In the genomic region with DNA sequence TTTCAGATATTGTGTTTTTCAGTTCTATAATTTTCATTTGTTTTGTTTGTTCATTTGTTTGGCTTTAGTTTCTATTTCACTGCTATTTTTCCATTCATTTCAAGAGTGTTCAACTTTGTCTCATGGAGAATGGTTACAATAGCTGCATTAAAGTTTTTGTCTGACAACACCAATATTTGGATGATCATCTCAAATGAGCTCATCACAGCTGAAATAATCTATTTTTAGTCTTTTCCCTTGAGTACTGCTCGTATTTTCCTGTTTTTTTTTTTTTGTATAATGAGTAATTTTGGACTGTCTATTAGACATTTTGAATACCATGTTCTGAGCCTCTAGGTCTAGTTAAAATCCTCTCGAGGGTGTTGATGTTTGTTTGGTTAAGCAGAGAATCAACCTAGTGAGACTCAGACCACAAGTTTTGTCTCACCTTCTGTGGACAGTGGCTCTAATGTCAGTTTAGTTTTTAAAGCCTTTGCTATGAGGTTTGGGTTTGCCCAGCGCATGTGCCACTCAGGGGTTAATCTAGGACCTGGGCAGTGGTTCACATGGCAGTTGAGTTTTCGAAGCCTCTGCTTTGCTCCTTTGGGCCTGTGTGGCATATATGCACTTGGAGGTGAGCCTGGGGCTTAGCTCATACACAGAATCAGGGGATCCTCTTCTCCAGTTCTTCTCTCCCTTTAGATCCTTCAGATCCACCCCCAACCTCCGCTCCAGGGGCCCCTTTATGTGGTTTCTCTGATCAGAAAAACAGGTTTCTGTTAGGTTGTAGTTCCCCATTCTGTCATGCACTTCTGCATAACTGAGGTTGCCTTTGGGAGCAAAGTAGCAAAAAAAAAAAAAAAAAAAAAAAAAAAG, we compare ENCODE assay signal across 9 cellular contexts.
DNase-seq lines count a peak whose midpoint lies in the region; ATAC-seq and TF ChIP-seq lines count a peak whose summit lies in the region.
"Had no signal": no experiment of that assay in that cellular context is flagged by ENCODE, and none has a peak within 500 bp of the region (broad histone marks: within the 10 kb centered on the region; RNA-seq: fewer than 3 reads in every experiment).

No MANE protein-coding gene starts in this region.

- H3K79me2 ChIP-seq in OCI-LY3 (ENCODE audit: low read length): no peaks in the 10 kb centered on the region

- DNase-seq in aorta (no peak), AG08396 (ENCODE audit: low spot score) (no peak)
- DNase-seq: NCI-H1092 treated with DMSO at 0.1 percent for 48 hours had no signal

- H3K4me2 ChIP-seq in OCI-LY3 (ENCODE audit: low read length): peak overlapping the region; percentile 73

- no peak overlapping the region for H3K27ac Mint-ChIP-seq in activated T-helper 17 cell treated with anti-CD3 and anti-CD28 coated beads, Interleukin-2, amount 50 U/mL, for 72 hours

- TF ChIP-seq CTCF in OCI-LY3 (IDR thresholded peaks at IDR 0.05; ENCODE audit: low read depth, low read length): no peak

- intact Hi-C loops in aorta (cut with DNase I): loop anchor here in 1 of 2 donors (10.0 kb wide), 1 partner anchor 371 kb away; no protein-coding TSS in a partner anchor

- H3K27me3 ChIP-seq in OCI-LY3 (ENCODE audit: low read depth, low read length) (no peaks in the 10 kb centered on the region), aorta (ENCODE audit: control insufficient read depth in 1 of 2, insufficient read depth in 2 of 2, low read length in 1 of 2) (no peaks in the 10 kb centered on the region)

- H3K4me1 ChIP-seq in OCI-LY3 (ENCODE audit: low read length) (peaks cover 42% of the 10 kb centered on the region), aorta (ENCODE audit: control insufficient read depth in 1 of 2, insufficient read depth in 2 of 2, low read length in 2 of 2) (peaks cover 3 to 16% of the 10 kb centered on the region in 2 donors)

- H3K4me3 ChIP-seq in OCI-LY3 (ENCODE audit: low read length) (peak overlapping the region; percentile 55), aorta (ENCODE audit: low read length in 2 of 2) (no peak overlapping the region)

- H3K36me3 ChIP-seq in OCI-LY3 (replicated peaks; ENCODE audit: low read depth, low read length) (no peaks in the 10 kb centered on the region), aorta (ENCODE audit: control insufficient read depth in 1 of 2, insufficient read depth in 2 of 2, low read length in 1 of 2) (no peaks in the 10 kb centered on the region)

- no peaks in the 10 kb centered on the region for H3K4me1 Mint-ChIP-seq in activated T-helper 17 cell treated with anti-CD3 and anti-CD28 coated beads, Interleukin-2, amount 50 U/mL, for 72 hours
- H3K4me1 Mint-ChIP-seq: central memory CD8-positive, alpha-beta T cell had no signal

- peak overlapping the region; percentile 11; the same call in 1 of the 2 replicates for H3K27ac ChIP-seq in OCI-LY3 (ENCODE audit: low read length)
- peak overlapping the region in 1 of 2 donors; percentile 1 for H3K27ac ChIP-seq in aorta (ENCODE audit: low read depth in 1 of 2, low read length in 2 of 2)

- no peaks in the 10 kb centered on the region for H3K27me3 Mint-ChIP-seq in activated T-helper 17 cell treated with anti-CD3 and anti-CD28 coated beads, Interleukin-2, amount 50 U/mL, for 72 hours
- H3K27me3 Mint-ChIP-seq: central memory CD8-positive, alpha-beta T cell had no signal

- H3K9ac ChIP-seq in OCI-LY3 (ENCODE audit: low read length): no peak overlapping the region

- H3K4me3 Mint-ChIP-seq in activated T-helper 17 cell treated with anti-CD3 and anti-CD28 coated beads, Interleukin-2, amount 50 U/mL, for 72 hours: no peak overlapping the region
- H3K4me3 Mint-ChIP-seq: central memory CD8-positive, alpha-beta T cell had no signal

- H3K9me3 Mint-ChIP-seq in activated T-helper 17 cell treated with anti-CD3 and anti-CD28 coated beads, Interleukin-2, amount 50 U/mL, for 72 hours: peaks cover 3% of the 10 kb centered on the region
- H3K9me3 Mint-ChIP-seq: central memory CD8-positive, alpha-beta T cell had no signal

- H4K20me1 ChIP-seq in OCI-LY3 (ENCODE audit: insufficient read depth, low read length): peaks cover 9% of the 10 kb centered on the region; the same call in 1 of the 2 replicates

- H3K36me3 Mint-ChIP-seq in activated T-helper 17 cell treated with anti-CD3 and anti-CD28 coated beads, Interleukin-2, amount 50 U/mL, for 72 hours (ENCODE audit: low read depth): peaks cover 4% of the 10 kb centered on the region

- H3K9me3 ChIP-seq in OCI-LY3 (ENCODE audit: insufficient read depth, low read length): no peaks in the 10 kb centered on the region
- no peaks in the 10 kb centered on the region for H3K9me3 ChIP-seq in aorta (ENCODE audit: control insufficient read depth, low read length)

- no peak overlapping the region for H2AFZ ChIP-seq in OCI-LY3 (ENCODE audit: low read depth, low read length)

- 45 to 48% methylated on average over 5 of the region's 5 CpGs for WGBS in aorta, 2 donors

- ATAC-seq in GM19397 (IDR thresholded peaks at IDR 0.05; ENCODE audit: unreplicated experiment): peak; percentile 57
- peak; percentile 64 for ATAC-seq in HG02973 (IDR thresholded peaks at IDR 0.05; ENCODE audit: unreplicated experiment)
- no peak for ATAC-seq in activated T-helper 17 cell treated with anti-CD3 and anti-CD28 coated beads, Interleukin-2, amount 50 U/mL, for 72 hours (replicated peaks)
- ATAC-seq in aorta (ENCODE audit: low FRiP score): no peak
- ATAC-seq in GM21360 (IDR thresholded peaks at IDR 0.05; ENCODE audit: unreplicated experiment): no peak

Comparison
In these comparisons a context has a peak if more than half of its experiments do, and no peak if none do; other contexts are left out.
1. ATAC-seq: peak in GM19397 (single experiment) and HG02973 (single experiment); none in activated T-helper 17 cell treated with anti-CD3 and anti-CD28 coated beads, Interleukin-2, amount 50 U/mL, for 72 hours (single experiment), aorta (single experiment) and GM21360 (single experiment).